ENCODE assay signal across 8 cellular contexts in the genomic region with DNA sequence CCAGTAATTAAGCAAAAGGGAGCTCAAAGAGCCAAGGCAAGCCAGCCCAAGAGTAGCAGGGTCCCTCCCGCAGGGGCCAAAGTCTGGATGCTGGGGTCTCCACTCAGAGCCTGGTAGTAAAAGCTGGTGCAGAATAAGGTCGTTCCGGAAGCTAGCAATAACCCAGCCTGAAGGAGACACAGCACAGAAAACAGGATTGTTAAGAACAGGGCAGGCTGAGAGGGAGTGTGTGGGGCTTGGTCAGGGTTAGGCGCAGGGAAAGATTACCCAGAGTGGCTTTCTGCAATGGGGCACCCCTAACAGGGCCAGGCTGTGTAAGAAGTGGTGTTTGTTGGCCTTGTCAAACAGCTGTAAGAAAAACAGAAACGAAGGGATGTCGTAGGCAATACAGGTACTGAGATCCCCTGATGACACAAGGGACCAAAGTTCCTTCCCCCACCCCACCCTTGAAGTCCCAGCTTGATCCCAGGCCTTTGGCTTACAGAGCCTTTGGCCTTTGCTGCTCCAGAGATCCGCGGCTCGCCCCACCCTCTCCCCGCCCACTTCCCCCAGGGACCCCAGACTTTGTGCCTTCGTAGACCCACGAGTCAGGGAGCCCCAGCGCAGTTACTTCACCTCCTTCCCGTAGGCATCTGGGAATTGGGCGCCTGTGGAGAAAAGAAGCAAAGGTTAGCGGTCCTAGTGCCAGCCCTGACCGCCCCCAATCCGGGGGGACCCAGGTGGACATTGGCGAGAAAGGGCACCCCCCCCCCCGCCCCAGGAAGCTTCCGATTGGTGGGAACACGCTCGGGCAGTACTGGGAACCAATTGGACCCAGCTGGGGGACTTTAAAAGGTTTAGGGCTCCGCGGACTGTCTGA. TPM values are rescaled to one million over a fixed set of nuclear protein-coding genes. Genes with fewer than 3 reads are reported as not detected.
A peak's percentile ranks its signal among the peaks of the same experiment; 100 is the strongest.
DNase-seq lines count a peak whose midpoint lies in the region; ATAC-seq, FAIRE-seq and TF ChIP-seq lines count a peak whose summit lies in the region.

No MANE protein-coding gene starts in this region.

- peaks cover 13% of the 10 kb centered on the region; the same call in 1 of the 2 replicates for H3K23me2 ChIP-seq in H1 (ENCODE audit: low read depth, low read length)

- H3K9me3 ChIP-seq in BLaER1: no peaks in the 10 kb centered on the region
- H3K9me3 ChIP-seq in T-helper 17 cell (ENCODE audit: control insufficient read depth, low read length, poor library complexity, severe bottlenecking): no peaks in the 10 kb centered on the region
- H3K9me3 ChIP-seq in H1 (ENCODE audit: insufficient read depth in 2 of 2, low read depth in 1 of 2, low read length in 1 of 2): no peaks in the 10 kb centered on the region
- no peaks in the 10 kb centered on the region for H3K9me3 ChIP-seq in mucosa of rectum (ENCODE audit: control insufficient read depth in 2 of 2, low read length in 2 of 2)

- no peak for DNase-seq in HFFc6
- peak in 1 of 3 donors; percentile 23 for DNase-seq in T-helper 17 cell
- DNase-seq in H1 (ENCODE audit: low read depth in 1 of 2, low spot score in 2 of 2): peak in 1 of 2 experiments; percentile 76
- DNase-seq in GF-D8 (lab: John Stamatoyannopoulos, UW): no peak

- peak overlapping the region; percentile 96 for H3K18ac ChIP-seq in H1 (ENCODE audit: extremely low read depth, low read length)

- no peak overlapping the region for H4K91ac ChIP-seq in H1 (replicated peaks; ENCODE audit: insufficient read length, low read length)

- peak overlapping the region; percentile 75; the same call in 1 of the 2 replicates for H2AK5ac ChIP-seq in H1 (ENCODE audit: low read depth, low read length)

- H3K9ac ChIP-seq in BLaER1 (peak overlapping the region; percentile 84), H1 (replicated peaks in 1 of 4; ENCODE audit: extremely low read depth in 1 of 4, low read depth in 3 of 4, low read length in 3 of 4) (peak overlapping the region in 3 of 4 experiments; percentile 34 to 61 (median 42); a peak in 4 of 7 replicates), mucosa of rectum (ENCODE audit: low read depth in 1 of 2, low read length in 2 of 2) (peak overlapping the region; percentile 43 to 77)

- H3K27me3 Mint-ChIP-seq in HFFc6 (ENCODE audit: insufficient read depth) (no peaks in the 10 kb centered on the region), T-helper 17 cell (no peaks in the 10 kb centered on the region)

- TF ChIP-seq POLR2A in H1 (IDR thresholded peaks at IDR 0.05; ENCODE audit: control extremely low read depth in 1 of 2, low read depth in 2 of 2, low read length in 2 of 2): no peak

- peaks cover 30% of the 10 kb centered on the region for H3K4me1 ChIP-seq in BLaER1
- peaks cover 0 to 13% (median 9%) of the 10 kb centered on the region in 4 experiments; a peak in 5 of 7 replicates for H3K4me1 ChIP-seq in H1 (replicated peaks in 1 of 4; ENCODE audit: control insufficient read depth in 3 of 4, insufficient read depth in 4 of 4, low read length in 3 of 4)
- peaks cover 6 to 7% of the 10 kb centered on the region in 2 donors for H3K4me1 ChIP-seq in mucosa of rectum (ENCODE audit: control insufficient read depth in 2 of 2, insufficient read depth in 2 of 2, low read length in 2 of 2)
- no peaks in the 10 kb centered on the region for H3K4me1 ChIP-seq in urinary bladder (ENCODE audit: insufficient read depth)

- H2BK15ac ChIP-seq in H1 (ENCODE audit: low read length): no peak overlapping the region

- peak overlapping the region; percentile 79 for H4K5ac ChIP-seq in H1 (ENCODE audit: insufficient read length, low read depth, low read length)

- no peak overlapping the region for H3K23ac ChIP-seq in H1 (ENCODE audit: insufficient read length)

- H3K27ac Mint-ChIP-seq in HFFc6: peak overlapping the region; percentile 87
- H3K27ac Mint-ChIP-seq in T-helper 17 cell: peak overlapping the region; percentile 70

- H3K4me1 Mint-ChIP-seq in HFFc6 (ENCODE audit: low read depth): peaks cover 33% of the 10 kb centered on the region
- peaks cover 19% of the 10 kb centered on the region for H3K4me1 Mint-ChIP-seq in T-helper 17 cell

- 21% methylated on average over 19 of the region's 25 CpGs; no CpG with 5 or more reads in 1 of the 2 experiments for WGBS in H1 (ENCODE audit: extremely low coverage in 1 of 2, insufficient coverage in 1 of 2, insufficient read length in 1 of 2, insufficient replicate concordance in 2 of 2, low coverage in 1 of 2, low lambda C conversion rate in 2 of 2, missing lambda C conversion rate in 1 of 2), 2 experiments
- WGBS in urinary bladder: 6% methylated on average over 25 of the region's 25 CpGs

- CTCF ChIA-PET in H1 (lab: Charles Lee; ENCODE audit: partially characterized antibody): interaction anchor here (0.8 to 3.5 kb wide), 12 partner anchors 8 to 158 kb away, joined by 3 to 26 read pairs (median 4); a partner anchor contains a TSS

- H3K36me3 ChIP-seq in BLaER1 (peaks cover 1% of the 10 kb centered on the region; the same call in 1 of the 2 replicates), H1 (ENCODE audit: control insufficient read depth in 2 of 4, insufficient read depth in 4 of 4, low read length in 3 of 4) (peaks cover 0 to under 1% (median 0%) of the 10 kb centered on the region in 4 experiments; a peak in 1 of 8 replicates), mucosa of rectum (ENCODE audit: control insufficient read depth in 2 of 2, insufficient read depth in 2 of 2, low read length in 2 of 2) (no peaks in the 10 kb centered on the region), urinary bladder (ENCODE audit: insufficient read depth) (no peaks in the 10 kb centered on the region)

- H2BK20ac ChIP-seq in H1 (ENCODE audit: low read length): no peak overlapping the region

- H2AFZ ChIP-seq in H1 (ENCODE audit: low read length): no peak overlapping the region

- H3K4me3 ChIP-seq in BLaER1: peak overlapping the region; percentile 79
- H3K4me3 ChIP-seq in H1 (ENCODE audit: extremely low read depth in 1 of 4, insufficient read depth in 2 of 4, low read depth in 3 of 4, low read length in 4 of 4): peak overlapping the region; percentile 67 to 94 (median 74)
- H3K4me3 ChIP-seq in mucosa of rectum (ENCODE audit: low read length in 2 of 2): peak overlapping the region; percentile 82 to 91
- H3K4me3 ChIP-seq in urinary bladder (ENCODE audit: low read depth, low read length): peak overlapping the region; percentile 56

- H4K8ac ChIP-seq in H1 (ENCODE audit: extremely low read depth, insufficient read depth, low read length): no peak overlapping the region

- no peak for TF ChIP-seq EP300 in H1 (IDR thresholded peaks at IDR 0.05; ENCODE audit: borderline replicate concordance in 1 of 2, low read depth in 2 of 2, low read length in 2 of 2)

- H3K27me3 ChIP-seq in BLaER1 (no peaks in the 10 kb centered on the region), H1 (replicated peaks in 1 of 4; ENCODE audit: control insufficient read depth in 3 of 4, extremely low read depth in 1 of 4, insufficient read depth in 3 of 4, low read length in 3 of 4) (no peaks in the 10 kb centered on the region; a peak in 1 of 7 replicates), mucosa of rectum (ENCODE audit: control insufficient read depth in 2 of 2, insufficient read depth in 2 of 2, low read length in 2 of 2) (peaks cover 0 to 12% of the 10 kb centered on the region in 2 donors)

- no peak overlapping the region for H2BK12ac ChIP-seq in H1 (ENCODE audit: low read depth, low read length)

- no peak overlapping the region for H2BK120ac ChIP-seq in H1 (replicated peaks; ENCODE audit: low read depth, low read length)

- peaks cover 5% of the 10 kb centered on the region for H3K79me1 ChIP-seq in H1 (ENCODE audit: low read depth, low read length)

- no peaks in the 10 kb centered on the region for H3K9me3 Mint-ChIP-seq in HFFc6

- H3K27ac ChIP-seq in BLaER1 (peak overlapping the region; percentile 82), H1 (ENCODE audit: low read depth, low read length) (peak overlapping the region; percentile 81; the same call in 1 of the 2 replicates), mucosa of rectum (ENCODE audit: low read depth in 2 of 2, low read length in 2 of 2) (peak overlapping the region; percentile 92), urinary bladder (ENCODE audit: low read depth) (peak overlapping the region; percentile 73)

- peak; percentile 73 for FAIRE-seq in H1 (lab: Jason Lieb, UNC)

- H3K4ac ChIP-seq in H1 (replicated peaks; ENCODE audit: insufficient read length, low read depth, low read length): peak overlapping the region; percentile 5

- H4K20me1 ChIP-seq in BLaER1 (peaks cover 8% of the 10 kb centered on the region; the same call in 1 of the 2 replicates), H1 (replicated peaks in 1 of 2; ENCODE audit: control insufficient read depth in 1 of 2, insufficient read depth in 2 of 2, low read length in 2 of 2) (peaks cover 0 to 6% of the 10 kb centered on the region in 2 experiments)

- peak overlapping the region; percentile 92 for H3K4me3 Mint-ChIP-seq in HFFc6
- peak overlapping the region; percentile 93 for H3K4me3 Mint-ChIP-seq in T-helper 17 cell

- peaks cover 0 to 8% of the 10 kb centered on the region in 2 experiments; a peak in 1 of 4 replicates for H3K79me2 ChIP-seq in H1 (ENCODE audit: control insufficient read depth in 1 of 2, insufficient read depth in 2 of 2, low read length in 2 of 2)

- peaks cover 14% of the 10 kb centered on the region for H3K36me3 Mint-ChIP-seq in HFFc6 (ENCODE audit: low read depth)
- H3K36me3 Mint-ChIP-seq in T-helper 17 cell (ENCODE audit: low read depth): peaks cover 2% of the 10 kb centered on the region

- ATAC-seq in T-helper 17 cell (no peak), GM18867 (IDR thresholded peaks at IDR 0.05; ENCODE audit: unreplicated experiment) (no peak)

- TF ChIP-seq RAD21 in H1 (IDR thresholded peaks at IDR 0.05 in 1 of 2, conservative IDR thresholded peaks at IDR 0.05 in 1 of 2; ENCODE audit: low read depth in 2 of 2, low read length in 2 of 2): no peak

- H2BK5ac ChIP-seq in H1 (ENCODE audit: low read depth, low read length): peak overlapping the region; percentile 76

- POLR2A ChIA-PET in H1 (lab: Charles Lee; ENCODE audit: partially characterized antibody): interaction anchor here (0.6 to 8.2 kb wide), 16 partner anchors 8 to 204 kb away, joined by 3 to 66 read pairs (median 6); a partner anchor contains a TSS

- peak overlapping the region; percentile 84 for H3K4me2 ChIP-seq in BLaER1
- peak overlapping the region; percentile 84 to 90 for H3K4me2 ChIP-seq in H1 (ENCODE audit: insufficient read depth in 1 of 2, low read depth in 2 of 2, low read length in 2 of 2)

- peak overlapping the region; percentile 21 for H3K14ac ChIP-seq in H1 (ENCODE audit: insufficient read length)

- peak overlapping the region; percentile 91 for H3K56ac ChIP-seq in H1 (replicated peaks; ENCODE audit: insufficient read length, low read depth, low read length)

- TF ChIP-seq CTCF in HFFc6 (IDR thresholded peaks at IDR 0.05): no peak
- TF ChIP-seq CTCF in H1 (IDR thresholded peaks at IDR 0.05; ENCODE audit: control extremely low read depth in 1 of 3, insufficient read depth in 1 of 3, low read depth in 1 of 3, low read length in 3 of 3): no peak

RNA-seq across cellular contexts. Expression of a gene that starts 0.6 kb away (rescaled TPM):
- total RNA-seq in HFFc6 (2021; fragmentation: NEBNext Ultra II Directional; extraction: Animal tissue kit (Norgen Biotek cat#: 25700)): 10 to 100 TPM; 52.2 to 79.1 (median 72.3) TPM
- total RNA-seq in T-helper 17 cell (10 to 100 TPM; 27.3 to 31.7 TPM), urinary bladder (76.2 TPM)
- total RNA-seq in H1 (2021; fragmentation: NEBNext Ultra II Directional; extraction: Animal tissue kit (Norgen Biotek cat#: 25700)): 97.0 and 104 TPM in 2 replicates
- polyA plus RNA-seq in H1 (2011; rRNA removed) (350 and 405 TPM in 2 replicates), urinary bladder (113 TPM)
- 220 TPM for polyA plus RNA-seq in H1 (2011; cell fraction: cytosol; rRNA removed)
- polyA plus RNA-seq in H1 (2011; cell fraction: nucleus; rRNA removed): 276 TPM
- 111 to 176 TPM (median 170 TPM) in 4 replicates for polyA plus RNA-seq in H1 (2012, experiment 1 of 2)
- 458 TPM for polyA plus RNA-seq in H1 (2012, experiment 2 of 2)
- polyA plus RNA-seq in H1 (2013, experiment 1 of 2): 212 TPM
- polyA plus RNA-seq in H1 (2013, experiment 2 of 2): 207 TPM
- 34.3 and 40.5 TPM in 2 replicates for polyA minus RNA-seq in H1 (2011; rRNA and poly(A)+ RNA removed)
- polyA minus RNA-seq in H1 (2011; cell fraction: cytosol; rRNA and poly(A)+ RNA removed): 33.0 TPM
- polyA minus RNA-seq in H1 (2011; cell fraction: nucleus; rRNA and poly(A)+ RNA removed): 34.0 TPM

RNA-seq across cellular contexts. Expression of a gene that starts 4.4 kb away (rescaled TPM):
- 10 to 100 TPM; 41.3 to 57.3 (median 46.2) TPM for total RNA-seq in HFFc6 (2021; fragmentation: NEBNext Ultra II Directional; extraction: Animal tissue kit (Norgen Biotek cat#: 25700))
- total RNA-seq in T-helper 17 cell (1 to 10 TPM; 5.1 to 6.5 TPM), urinary bladder (8.5 TPM)
- total RNA-seq in H1 (2021; fragmentation: NEBNext Ultra II Directional; extraction: Animal tissue kit (Norgen Biotek cat#: 25700)): 62.6 and 62.8 TPM in 2 replicates
- polyA plus RNA-seq in H1 (2011; rRNA removed) (21.2 and 45.6 TPM in 2 replicates), urinary bladder (40.9 TPM)
- 28.1 TPM for polyA plus RNA-seq in H1 (2011; cell fraction: cytosol; rRNA removed)
- polyA plus RNA-seq in H1 (2011; cell fraction: nucleus; rRNA removed): 194 TPM
- polyA plus RNA-seq in H1 (2012, experiment 1 of 2): 60.9 to 78.3 TPM (median 69.0 TPM) in 4 replicates
- polyA plus RNA-seq in H1 (2012, experiment 2 of 2): 43.8 TPM
- 48.9 TPM for polyA plus RNA-seq in H1 (2013, experiment 1 of 2)
- 47.1 TPM for polyA plus RNA-seq in H1 (2013, experiment 2 of 2)
- 8.9 and 14.3 TPM in 2 replicates for polyA minus RNA-seq in H1 (2011; rRNA and poly(A)+ RNA removed)
- 18.4 TPM for polyA minus RNA-seq in H1 (2011; cell fraction: cytosol; rRNA and poly(A)+ RNA removed)
- polyA minus RNA-seq in H1 (2011; cell fraction: nucleus; rRNA and poly(A)+ RNA removed): 22.7 TPM

RNA-seq across cellular contexts. Expression of a gene that starts 8.9 kb away (rescaled TPM):
- 100 to 1,000 TPM in 1 of 6 experiments, 10 to 100 TPM in 5; 85.6 to 114 (median 98.5) TPM for total RNA-seq in HFFc6 (2021; fragmentation: NEBNext Ultra II Directional; extraction: Animal tissue kit (Norgen Biotek cat#: 25700))
- 100 to 1,000 TPM; 120 to 126 TPM for total RNA-seq in T-helper 17 cell
- total RNA-seq in H1 (2021; fragmentation: NEBNext Ultra II Directional; extraction: Animal tissue kit (Norgen Biotek cat#: 25700)): 35.7 and 38.7 TPM in 2 replicates
- polyA plus RNA-seq in H1 (2011; rRNA removed): 36.1 and 69.0 TPM in 2 replicates
- polyA plus RNA-seq in H1 (2011; cell fraction: cytosol; rRNA removed): 21.9 TPM
- 61.5 TPM for polyA plus RNA-seq in H1 (2011; cell fraction: nucleus; rRNA removed)
- 21.3 to 44.2 TPM (median 42.6 TPM) in 4 replicates for polyA plus RNA-seq in H1 (2012, experiment 1 of 2)
- polyA plus RNA-seq in H1 (2012, experiment 2 of 2): 53.7 TPM
- 52.2 TPM for polyA plus RNA-seq in H1 (2013, experiment 1 of 2)
- 48.2 TPM for polyA plus RNA-seq in H1 (2013, experiment 2 of 2)
- polyA minus RNA-seq in H1 (2011; rRNA and poly(A)+ RNA removed): 7.4 and 14.2 TPM in 2 replicates
- polyA minus RNA-seq in H1 (2011; cell fraction: cytosol; rRNA and poly(A)+ RNA removed): 25.2 TPM
- polyA minus RNA-seq in H1 (2011; cell fraction: nucleus; rRNA and poly(A)+ RNA removed): 21.0 TPM
- 14.4 TPM for total RNA-seq in urinary bladder
- polyA plus RNA-seq in urinary bladder: 56.3 TPM

RNA-seq across cellular contexts. Expression of a gene that starts 16.9 kb away (rescaled TPM):
- not detected for total RNA-seq in HFFc6 (2021; fragmentation: NEBNext Ultra II Directional; extraction: Animal tissue kit (Norgen Biotek cat#: 25700))
- not detected for total RNA-seq in T-helper 17 cell
- not detected in 2 replicates for total RNA-seq in H1 (2021; fragmentation: NEBNext Ultra II Directional; extraction: Animal tissue kit (Norgen Biotek cat#: 25700))
- polyA plus RNA-seq in H1 (2011; rRNA removed): 0.09 TPM in 1 of 2 replicates, not detected in the other
- polyA plus RNA-seq in H1 (2011; cell fraction: cytosol; rRNA removed): not detected
- polyA plus RNA-seq in H1 (2011; cell fraction: nucleus; rRNA removed): 0.90 TPM
- polyA plus RNA-seq in H1 (2012, experiment 1 of 2): 0.27 TPM in 1 of 4 replicates, not detected in the others
- not detected for polyA plus RNA-seq in H1 (2012, experiment 2 of 2)
- polyA plus RNA-seq in H1 (2013, experiment 1 of 2): 0.06 TPM
- 0.06 TPM for polyA plus RNA-seq in H1 (2013, experiment 2 of 2)
- not detected in 2 replicates for polyA minus RNA-seq in H1 (2011; rRNA and poly(A)+ RNA removed)
- not detected for polyA minus RNA-seq in H1 (2011; cell fraction: cytosol; rRNA and poly(A)+ RNA removed)
- not detected for polyA minus RNA-seq in H1 (2011; cell fraction: nucleus; rRNA and poly(A)+ RNA removed)
- total RNA-seq in urinary bladder: not detected
- not detected for polyA plus RNA-seq in urinary bladder

RNA-seq across cellular contexts. Expression of a gene that starts 22.1 kb away (rescaled TPM):
- total RNA-seq in HFFc6 (2021; fragmentation: NEBNext Ultra II Directional; extraction: Animal tissue kit (Norgen Biotek cat#: 25700)): not detected
- total RNA-seq in T-helper 17 cell (not detected), urinary bladder (not detected)
- not detected in 2 replicates for total RNA-seq in H1 (2021; fragmentation: NEBNext Ultra II Directional; extraction: Animal tissue kit (Norgen Biotek cat#: 25700))
- polyA plus RNA-seq in H1 (2011; rRNA removed) (0.03 and 0.17 TPM in 2 replicates), urinary bladder (not detected)
- polyA plus RNA-seq in H1 (2011; cell fraction: cytosol; rRNA removed): 0.08 TPM
- 0.50 TPM for polyA plus RNA-seq in H1 (2011; cell fraction: nucleus; rRNA removed)
- 0.22 TPM in 1 of 4 replicates, not detected in the others for polyA plus RNA-seq in H1 (2012, experiment 1 of 2)
- not detected for polyA plus RNA-seq in H1 (2012, experiment 2 of 2)
- 0.02 TPM for polyA plus RNA-seq in H1 (2013, experiment 1 of 2)
- polyA plus RNA-seq in H1 (2013, experiment 2 of 2): 0.07 TPM
- polyA minus RNA-seq in H1 (2011; rRNA and poly(A)+ RNA removed): not detected in 2 replicates
- not detected for polyA minus RNA-seq in H1 (2011; cell fraction: cytosol; rRNA and poly(A)+ RNA removed)
- polyA minus RNA-seq in H1 (2011; cell fraction: nucleus; rRNA and poly(A)+ RNA removed): not detected
